ENCODE assay signal across 1 cellular context in genomic region chr9:101397746-101398334, GRCh38.
TF ChIP-seq lines count a peak whose summit lies in the region.

No MANE protein-coding gene starts in this region.

TF ChIP-seq in K562, 482 proteins besides CTCF, POLR2A, EP300 and RAD21:
- TF ChIP-seq MGA (IDR thresholded peaks at IDR 0.05) (peak; percentile 61), ZNF592 (IDR thresholded peaks at IDR 0.05) (no peak), PTRF (tag; IDR thresholded peaks at IDR 0.05) (no peak), SPI1 (IDR thresholded peaks at IDR 0.05; ENCODE audit: borderline replicate concordance, low read depth, low read length) (peak; percentile 46; the same call in 1 of the 2 replicates), ARID4B (CRISPR knock-in tag; IDR thresholded peaks at IDR 0.05) (peak; percentile 23; the same call in 1 of the 2 replicates), FOXP1 (CRISPR knock-in tag; IDR thresholded peaks at IDR 0.05) (0 out of 2 replicates have a peak, but pooled peaks have one; percentile 18), KLF16 (IDR thresholded peaks at IDR 0.05) (no peak), HNRNPLL (IDR thresholded peaks at IDR 0.05; ENCODE audit: low read depth, low read length, poor library complexity, severe bottlenecking) (no peak), SMARCA5 (IDR thresholded peaks at IDR 0.05) (no peak), BHLHE40 (IDR thresholded peaks at IDR 0.05; ENCODE audit: low read length) (no peak), ZNF280B (CRISPR knock-in tag; IDR thresholded peaks at IDR 0.05) (no peak), SAP30 (IDR thresholded peaks at IDR 0.05; ENCODE audit: borderline replicate concordance, insufficient read depth, low read depth, low read length, poor library complexity, severe bottlenecking) (peak; percentile 26)
